Comparison of ENCODE assay signal across 14 cellular contexts in the genomic region with DNA sequence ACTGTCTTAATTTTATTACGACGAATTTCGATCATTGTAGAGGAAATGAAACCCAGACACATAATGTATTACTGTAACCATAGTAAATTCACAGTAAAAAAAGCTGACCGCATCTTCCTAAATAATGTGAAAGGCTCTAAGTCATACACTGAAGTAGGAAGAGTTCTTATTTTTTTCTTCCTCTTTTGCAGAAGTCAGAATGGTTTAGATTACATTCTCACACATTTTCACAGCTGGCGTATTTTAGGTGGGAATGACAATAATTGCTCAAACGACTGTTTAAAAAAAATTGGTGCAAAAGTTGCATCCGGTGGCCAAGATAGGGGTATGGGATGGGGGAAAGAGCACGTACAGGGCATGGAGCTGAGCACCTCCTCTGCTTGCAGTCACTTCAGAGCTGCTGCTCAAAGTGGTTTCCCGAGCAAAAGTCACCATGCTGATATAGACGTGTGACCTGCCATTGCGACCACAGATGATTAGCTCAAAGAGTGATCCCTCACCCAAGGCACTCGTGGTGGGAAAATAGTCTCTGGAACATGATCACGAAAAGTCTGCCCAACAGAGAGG. TPM values are rescaled to one million over a fixed set of nuclear protein-coding genes. Genes with fewer than 3 reads are reported as not detected.
DNase-seq lines count a peak whose midpoint lies in the region; ATAC-seq and TF ChIP-seq lines count a peak whose summit lies in the region.
"Had no signal": no experiment of that assay in that cellular context is flagged by ENCODE, and none has a peak within 500 bp of the region (broad histone marks: within the 10 kb centered on the region; RNA-seq: fewer than 3 reads in every experiment).

No MANE protein-coding gene starts in this region.

- H3K4me1 ChIP-seq in heart right ventricle (peaks cover 0 to 17% (median 0%) of the 10 kb centered on the region in 9 donors), left ventricle myocardium inferior (no peaks in the 10 kb centered on the region), upper lobe of right lung (peaks cover 4% of the 10 kb centered on the region)

- intact Hi-C loops in heart right ventricle (cut with DNase I), result no loop called here
- intact Hi-C loops in left ventricle myocardium inferior (cut with micrococcal nuclease), result no loop called here
- intact Hi-C loops in upper lobe of right lung (cut with DNase I), result no loop called here

- H3K36me3 ChIP-seq in heart right ventricle, result no peaks in the 10 kb centered on the region
- H3K36me3 ChIP-seq in left ventricle myocardium inferior, result no peaks in the 10 kb centered on the region
- H3K36me3 ChIP-seq in upper lobe of right lung, result no peaks in the 10 kb centered on the region
- H3K36me3 ChIP-seq: brain microvascular endothelial cell, WERI-Rb-1 had no signal

- no peak overlapping the region for H3K4me3 ChIP-seq in heart right ventricle
- no peak overlapping the region for H3K4me3 ChIP-seq in left ventricle myocardium inferior
- no peak overlapping the region for H3K4me3 ChIP-seq in upper lobe of right lung

- H3K9me3 Mint-ChIP-seq in osteocyte (ENCODE audit: unreplicated experiment), result no peaks in the 10 kb centered on the region
- H3K9me3 Mint-ChIP-seq: H9; stimulated activated naive CD8-positive, alpha-beta T cell treated with anti-CD3 and anti-CD28 coated beads, Interleukin-15, Interleukin-2, amounts not matched to agents 100 ng/mL and 50 ng/mL, for 24 hours had no signal

- H3K4me1 Mint-ChIP-seq in osteocyte (ENCODE audit: unreplicated experiment), result peaks cover 11% of the 10 kb centered on the region
- H3K4me1 Mint-ChIP-seq: H9 had no signal

- H3K27ac ChIP-seq in heart right ventricle (no peak overlapping the region), left ventricle myocardium inferior (replicated peaks) (no peak overlapping the region), upper lobe of right lung (no peak overlapping the region)
- H3K27ac ChIP-seq: brain microvascular endothelial cell, WERI-Rb-1 had no signal

- no peak overlapping the region for H3K27ac Mint-ChIP-seq in osteocyte (ENCODE audit: unreplicated experiment)
- H3K27ac Mint-ChIP-seq: stimulated activated naive CD8-positive, alpha-beta T cell treated with anti-CD3 and anti-CD28 coated beads, Interleukin-15, Interleukin-2, amounts not matched to agents 100 ng/mL and 50 ng/mL, for 24 hours had no signal

- DNase-seq in heart right ventricle (no peak), left ventricle myocardium inferior (no peak), NOMO-1 (lab: John Stamatoyannopoulos, UW; ENCODE audit: unreplicated experiment in 2 of 2) (peak; percentile 78 to 99), upper lobe of right lung (no peak), islet precursor cell (no peak), osteocyte (ENCODE audit: extremely low spot score, unreplicated experiment) (no peak), activated gamma-delta T cell treated with Interleukin-2 at 50 U/mL for 16 hours (no peak)
- DNase-seq: brain microvascular endothelial cell, H9, WERI-Rb-1 had no signal

- H3K4me3 Mint-ChIP-seq in osteocyte (ENCODE audit: unreplicated experiment), result no peak overlapping the region
- H3K4me3 Mint-ChIP-seq: H9; stimulated activated naive CD8-positive, alpha-beta T cell treated with anti-CD3 and anti-CD28 coated beads, Interleukin-15, Interleukin-2, amounts not matched to agents 100 ng/mL and 50 ng/mL, for 24 hours had no signal

- no peaks in the 10 kb centered on the region for H3K36me3 Mint-ChIP-seq in osteocyte (ENCODE audit: unreplicated experiment)

- ATAC-seq in heart right ventricle (peak in 5 of 8 donors; percentile 35 to 67 (median 55)), HG02885 (IDR thresholded peaks at IDR 0.05; ENCODE audit: poor library complexity, unreplicated experiment) (peak; percentile 81), upper lobe of right lung (peak; percentile 79)

- no peaks in the 10 kb centered on the region for H3K27me3 Mint-ChIP-seq in osteocyte (ENCODE audit: unreplicated experiment)

- 75 to 85% methylated on average over 13 of the region's 13 CpGs for WGBS in heart right ventricle, 2 donors

- TF ChIP-seq CTCF in heart right ventricle (IDR thresholded peaks at IDR 0.05) (no peak), left ventricle myocardium inferior (IDR thresholded peaks at IDR 0.05; ENCODE audit: borderline replicate concordance) (no peak), upper lobe of right lung (IDR thresholded peaks at IDR 0.05) (no peak), osteocyte (IDR thresholded peaks at IDR 0.05) (no peak)

- H3K9me3 ChIP-seq in heart right ventricle (no peaks in the 10 kb centered on the region), left ventricle myocardium inferior (replicated peaks) (no peaks in the 10 kb centered on the region), upper lobe of right lung (no peaks in the 10 kb centered on the region)

- peaks cover 0 to 13% (median 0%) of the 10 kb centered on the region in 7 donors for H3K27me3 ChIP-seq in heart right ventricle
- H3K27me3 ChIP-seq in left ventricle myocardium inferior (ENCODE audit: low read depth), result peaks cover 7% of the 10 kb centered on the region
- no peaks in the 10 kb centered on the region for H3K27me3 ChIP-seq in upper lobe of right lung
- H3K27me3 ChIP-seq: brain microvascular endothelial cell had no signal

RNA-seq across cellular contexts. Expression of gene MMP13, which starts 35.3 kb away (rescaled TPM):
- total RNA-seq in heart right ventricle (not detected), left ventricle myocardium inferior (not detected), upper lobe of right lung (not detected), osteocyte (0.21 and 0.39 TPM in 2 replicates)
- not detected for polyA plus RNA-seq in heart right ventricle
- total RNA-seq: H9, NCI-H460, pulmonary artery endothelial cell had no signal

RNA-seq across cellular contexts. Expression of gene MMP12, which starts 45.4 kb away (rescaled TPM):
- total RNA-seq in heart right ventricle (under 1 TPM in 1 of 10 donors, not detected in 9; 0.30 TPM), left ventricle myocardium inferior (not detected), upper lobe of right lung (0.75 TPM), osteocyte (not detected in 2 replicates)
- not detected for polyA plus RNA-seq in heart right ventricle
- total RNA-seq: H9, NCI-H460, pulmonary artery endothelial cell had no signal

Comparison
In these comparisons a context has a peak if more than half of its experiments do, and no peak if none do; other contexts are left out.
1. DNase-seq: peak in NOMO-1 (2 of 2); none in heart right ventricle (0 of 2), left ventricle myocardium inferior (single experiment), upper lobe of right lung (single experiment), islet precursor cell (single experiment), osteocyte (single experiment) and activated gamma-delta T cell treated with Interleukin-2 at 50 U/mL for 16 hours (single experiment).
2. Peak in every context shown above with its lines, with median percentiles within 50 percentile points of each other: ATAC-seq.